In the genomic region with DNA sequence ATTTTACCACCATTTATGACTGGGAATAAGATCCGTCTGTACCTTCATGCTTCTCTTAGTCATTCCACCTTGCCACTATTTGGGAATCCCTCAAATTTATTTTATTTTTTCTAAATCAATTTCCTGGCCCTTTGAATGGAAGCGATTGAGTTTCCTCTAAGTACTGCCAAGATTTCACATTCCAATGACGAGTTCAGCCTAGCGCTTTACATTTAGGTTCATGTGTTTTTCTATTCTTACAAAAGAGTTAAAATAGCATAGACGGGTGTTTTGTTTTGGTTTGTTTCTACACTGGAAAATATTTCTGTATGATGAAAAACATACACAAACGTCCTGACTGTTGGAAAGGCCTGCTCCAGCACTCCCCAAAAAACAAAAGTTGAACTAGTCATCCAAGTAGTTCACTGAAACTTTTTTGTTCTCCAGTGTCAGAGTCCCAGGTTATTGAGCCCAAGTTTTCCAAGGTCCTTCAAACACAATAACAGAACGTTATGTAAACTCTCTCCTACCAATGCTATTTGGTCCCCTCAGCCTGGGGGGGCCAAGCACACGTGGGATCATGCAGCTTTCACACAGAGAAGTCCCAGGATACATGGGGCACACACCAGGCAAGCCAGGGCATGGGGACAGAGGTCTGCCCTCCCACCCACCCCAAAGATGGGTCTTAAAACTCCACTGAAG, we compare ENCODE assay signal across 32 cellular contexts.
A peak's percentile ranks its signal among the peaks of the same experiment; 100 is the strongest.
DNase-seq lines count a peak whose midpoint lies in the region; ATAC-seq and TF ChIP-seq lines count a peak whose summit lies in the region.
"Had no signal": no experiment of that assay in that cellular context is flagged by ENCODE, and none has a peak within 500 bp of the region (broad histone marks: within the 10 kb centered on the region; RNA-seq: fewer than 3 reads in every experiment).

No MANE protein-coding gene starts in this region.

- H3K27me3 Mint-ChIP-seq in GM23338 (ENCODE audit: insufficient read depth, low read depth, poor library complexity), result peaks cover 4% of the 10 kb centered on the region
- H3K27me3 Mint-ChIP-seq in osteocyte (ENCODE audit: unreplicated experiment), result no peaks in the 10 kb centered on the region
- H3K27me3 Mint-ChIP-seq: activated naive CD8-positive, alpha-beta T cell; CD4-positive, CD25-positive, alpha-beta regulatory T cell; central memory CD8-positive, alpha-beta T cell had no signal

- H3K36me3 ChIP-seq in GM23338 (ENCODE audit: insufficient read depth) (no peaks in the 10 kb centered on the region), brain microvascular endothelial cell (replicated peaks) (no peaks in the 10 kb centered on the region)
- H3K36me3 ChIP-seq: neural progenitor cell, SJCRH30, suprapubic skin, upper lobe of left lung had no signal

- peaks cover 5% of the 10 kb centered on the region for H4K20me1 ChIP-seq in GM23338 (replicated peaks; ENCODE audit: insufficient read depth)

- ATAC-seq in GM23338 (no peak), HG02938 (IDR thresholded peaks at IDR 0.05; ENCODE audit: unreplicated experiment) (no peak), HG02885 (IDR thresholded peaks at IDR 0.05; ENCODE audit: poor library complexity, unreplicated experiment) (no peak)

- peaks cover 85% of the 10 kb centered on the region for H3K79me2 ChIP-seq in GM23338 (replicated peaks; ENCODE audit: insufficient read depth)

- H3K4me3 Mint-ChIP-seq in GM23338 (no peak overlapping the region), osteocyte (ENCODE audit: unreplicated experiment) (no peak overlapping the region)
- H3K4me3 Mint-ChIP-seq: activated naive CD8-positive, alpha-beta T cell; CD4-positive, CD25-positive, alpha-beta regulatory T cell; central memory CD8-positive, alpha-beta T cell; immature natural killer cell; neural progenitor cell had no signal

- H3K4me1 Mint-ChIP-seq in GM23338 (peaks cover 65% of the 10 kb centered on the region), osteocyte (ENCODE audit: unreplicated experiment) (peaks cover 40% of the 10 kb centered on the region)

- H3K9me2 ChIP-seq in GM23338 (ENCODE audit: insufficient read depth), result no peaks in the 10 kb centered on the region

- H3K27me3 ChIP-seq in GM23338 (ENCODE audit: insufficient read depth) (no peaks in the 10 kb centered on the region), brain microvascular endothelial cell (replicated peaks) (no peaks in the 10 kb centered on the region)
- H3K27me3 ChIP-seq: neural progenitor cell, SJCRH30, suprapubic skin, upper lobe of left lung had no signal

- H3K27ac Mint-ChIP-seq in GM23338, result no peak overlapping the region; the same call in 1 of the 2 replicates
- H3K27ac Mint-ChIP-seq in osteocyte (ENCODE audit: unreplicated experiment), result peak overlapping the region; percentile 80
- H3K27ac Mint-ChIP-seq: activated naive CD8-positive, alpha-beta T cell; neural progenitor cell; progenitor cell of endocrine pancreas had no signal

- TF ChIP-seq CTCF in GM23338 (conservative IDR thresholded peaks at IDR 0.05; ENCODE audit: low read depth in 2 of 2), result no peak
- TF ChIP-seq CTCF in brain microvascular endothelial cell (IDR thresholded peaks at IDR 0.05; ENCODE audit: low read depth, low read length, missing control alignments), result no peak
- no peak for TF ChIP-seq CTCF in fibroblast of mammary gland (conservative IDR thresholded peaks at IDR 0.05; ENCODE audit: control insufficient read depth, insufficient read depth, low read depth, low read length)
- no peak for TF ChIP-seq CTCF in osteocyte (IDR thresholded peaks at IDR 0.05)

- H3F3A ChIP-seq in GM23338 (replicated peaks; ENCODE audit: low read depth), result peaks cover 4% of the 10 kb centered on the region; the same call in 1 of the 2 replicates

- H3K36me3 Mint-ChIP-seq in GM23338 (ENCODE audit: low read depth) (no peaks in the 10 kb centered on the region; the same call in 2 of the 3 replicates), osteocyte (ENCODE audit: unreplicated experiment) (peaks cover 2% of the 10 kb centered on the region)
- H3K36me3 Mint-ChIP-seq: neural progenitor cell had no signal

- peaks cover 45% of the 10 kb centered on the region for H3K4me1 ChIP-seq in GM23338 (ENCODE audit: insufficient read depth)
- H3K4me1 ChIP-seq: neural progenitor cell, SJCRH30, upper lobe of left lung had no signal

- no peaks in the 10 kb centered on the region for H3K9me3 Mint-ChIP-seq in GM23338
- no peaks in the 10 kb centered on the region for H3K9me3 Mint-ChIP-seq in osteocyte (ENCODE audit: unreplicated experiment)
- H3K9me3 Mint-ChIP-seq: central memory CD8-positive, alpha-beta T cell; immature natural killer cell; neural progenitor cell had no signal

- H3K4me2 ChIP-seq in GM23338, result no peak overlapping the region
- H3K4me2 ChIP-seq: neural progenitor cell had no signal

- DNase-seq in GM23338 (ENCODE audit: low spot score) (no peak), brain microvascular endothelial cell (peak; percentile 17), fibroblast of mammary gland (ENCODE audit: low read depth) (peak; percentile 29), osteocyte (ENCODE audit: extremely low spot score, unreplicated experiment) (no peak), NCI-H146 (lab: John Stamatoyannopoulos, UW) (no peak), NCI-H748 treated with DMSO at 0.1 percent for 48 hours (lab: John Stamatoyannopoulos, UW) (no peak)
- DNase-seq: activated CD4-positive, alpha-beta T cell treated with anti-CD3 and anti-CD28 coated beads for 48 hours; activated CD8-positive, alpha-beta memory T cell treated with anti-CD3 and anti-CD28 coated beads for 24 hours; activated effector memory CD4-positive, alpha-beta T cell treated with anti-CD3 and anti-CD28 coated beads, Interleukin-2, amount 50 U/mL, for 16 hours; activated T-cell treated with anti-CD3 and anti-CD28 coated beads for 4 hours; anterior cingulate cortex; Calu3; CD4-positive, CD25-positive, alpha-beta regulatory T cell; DMS79; immature natural killer cell; mesendoderm; NCI-H1048; NCI-H187; NCI-H2171; SJCRH30; stimulated activated naive CD4-positive, alpha-beta T cell treated with Interleukin-2 at 50 U/mL for 16 hours; SW 1271; T-helper 9 cell; upper lobe of left lung had no signal

- in situ Hi-C loops in brain microvascular endothelial cell (cut with HindIII; ENCODE audit: low pct_ligation_motif_present, low sequenced_read_pairs), result no loop called here

- H3K27ac ChIP-seq in GM23338 (ENCODE audit: low read depth) (peak overlapping the region; percentile 5; the same call in 1 of the 2 replicates), brain microvascular endothelial cell (no peak overlapping the region)
- H3K27ac ChIP-seq: neural progenitor cell, SJCRH30, suprapubic skin, upper lobe of left lung, VCaP had no signal

- H3K4me3 ChIP-seq in GM23338 (no peak overlapping the region), brain microvascular endothelial cell (ENCODE audit: low read depth, low read length) (no peak overlapping the region), fibroblast of mammary gland (ENCODE audit: control insufficient read depth, low read depth, low read length) (no peak overlapping the region)
- H3K4me3 ChIP-seq: neural progenitor cell, SJCRH30, suprapubic skin, upper lobe of left lung had no signal

- H2AFZ ChIP-seq in GM23338, result no peak overlapping the region
- H2AFZ ChIP-seq: neural progenitor cell had no signal

TF ChIP-seq in GM23338, 12 proteins besides CTCF, POLR2A, EP300 and RAD21:
- TF ChIP-seq EZH2 (IDR thresholded peaks at IDR 0.05; ENCODE audit: low read depth, unreplicated experiment), result no peak

Comparison
In these comparisons a context has a peak if more than half of its experiments do, and no peak if none do; other contexts are left out.
1. DNase-seq: peak in brain microvascular endothelial cell (single experiment) and fibroblast of mammary gland (single experiment); none in GM23338 (single experiment), osteocyte (single experiment), NCI-H146 (single experiment) and NCI-H748 treated with DMSO at 0.1 percent for 48 hours (single experiment).